1 cellular context compared by ENCODE assay signal in genomic region chr14:77187649-77188012, GRCh38.
TF ChIP-seq lines count a peak whose summit lies in the region.

No MANE protein-coding gene starts in this region.

TF ChIP-seq in HCT116, 20 proteins besides CTCF, POLR2A, EP300 and RAD21 (continued from another document):
- TF ChIP-seq SRF (IDR thresholded peaks at IDR 0.05; ENCODE audit: low read depth) (no peak), ZFX (IDR thresholded peaks at IDR 0.05) (no peak), CBX3 (IDR thresholded peaks at IDR 0.05; ENCODE audit: low read depth) (no peak), CEBPB (IDR thresholded peaks at IDR 0.05; ENCODE audit: low read depth) (no peak), TCF7L2 (IDR thresholded peaks at IDR 0.05; ENCODE audit: borderline replicate concordance, extremely low read depth, insufficient read depth, insufficient read length) (no peak), MAX (IDR thresholded peaks at IDR 0.05) (no peak)
- TF ChIP-seq, protein P1, sequence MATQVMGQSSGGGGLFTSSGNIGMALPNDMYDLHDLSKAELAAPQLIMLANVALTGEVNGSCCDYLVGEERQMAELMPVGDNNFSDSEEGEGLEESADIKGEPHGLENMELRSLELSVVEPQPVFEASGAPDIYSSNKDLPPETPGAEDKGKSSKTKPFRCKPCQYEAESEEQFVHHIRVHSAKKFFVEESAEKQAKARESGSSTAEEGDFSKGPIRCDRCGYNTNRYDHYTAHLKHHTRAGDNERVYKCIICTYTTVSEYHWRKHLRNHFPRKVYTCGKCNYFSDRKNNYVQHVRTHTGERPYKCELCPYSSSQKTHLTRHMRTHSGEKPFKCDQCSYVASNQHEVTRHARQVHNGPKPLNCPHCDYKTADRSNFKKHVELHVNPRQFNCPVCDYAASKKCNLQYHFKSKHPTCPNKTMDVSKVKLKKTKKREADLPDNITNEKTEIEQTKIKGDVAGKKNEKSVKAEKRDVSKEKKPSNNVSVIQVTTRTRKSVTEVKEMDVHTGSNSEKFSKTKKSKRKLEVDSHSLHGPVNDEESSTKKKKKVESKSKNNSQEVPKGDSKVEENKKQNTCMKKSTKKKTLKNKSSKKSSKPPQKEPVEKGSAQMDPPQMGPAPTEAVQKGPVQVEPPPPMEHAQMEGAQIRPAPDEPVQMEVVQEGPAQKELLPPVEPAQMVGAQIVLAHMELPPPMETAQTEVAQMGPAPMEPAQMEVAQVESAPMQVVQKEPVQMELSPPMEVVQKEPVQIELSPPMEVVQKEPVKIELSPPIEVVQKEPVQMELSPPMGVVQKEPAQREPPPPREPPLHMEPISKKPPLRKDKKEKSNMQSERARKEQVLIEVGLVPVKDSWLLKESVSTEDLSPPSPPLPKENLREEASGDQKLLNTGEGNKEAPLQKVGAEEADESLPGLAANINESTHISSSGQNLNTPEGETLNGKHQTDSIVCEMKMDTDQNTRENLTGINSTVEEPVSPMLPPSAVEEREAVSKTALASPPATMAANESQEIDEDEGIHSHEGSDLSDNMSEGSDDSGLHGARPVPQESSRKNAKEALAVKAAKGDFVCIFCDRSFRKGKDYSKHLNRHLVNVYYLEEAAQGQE (IDR thresholded peaks at IDR 0.05; ENCODE audit: low read depth) = no peak
